ENCODE assay signal across 12 cellular contexts in the genomic region with DNA sequence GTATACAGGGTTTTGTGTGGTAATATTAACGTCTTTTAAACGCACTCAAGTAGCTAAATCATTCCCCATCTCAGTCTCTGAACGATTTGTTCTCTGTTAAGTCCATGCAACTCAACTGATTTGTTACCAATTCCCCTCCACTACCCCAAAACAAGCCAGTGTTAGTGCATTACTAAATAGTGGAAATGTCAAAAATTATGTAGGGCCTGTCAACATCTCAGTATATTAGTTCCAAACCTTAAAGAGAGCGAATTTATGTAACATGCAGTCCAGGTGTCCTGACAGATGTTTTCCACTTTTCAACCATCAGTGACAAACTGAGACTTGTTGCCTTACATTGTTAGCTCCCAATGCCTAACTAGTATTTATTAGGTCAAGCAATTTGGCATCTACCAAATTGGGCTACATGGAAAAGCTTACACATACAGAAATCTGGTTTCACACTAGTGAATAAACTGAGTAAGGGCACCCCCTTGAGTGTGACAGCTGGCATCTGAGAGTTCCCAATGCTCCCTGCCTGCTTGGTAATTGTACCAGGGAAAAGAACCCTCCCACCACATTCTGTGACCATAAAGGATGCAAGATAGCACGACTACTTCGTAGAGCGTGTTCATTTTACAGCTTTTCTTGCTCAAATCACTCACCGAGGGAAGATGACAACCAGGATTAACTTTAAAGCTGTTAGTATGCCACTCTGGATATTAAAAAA. TPM values are rescaled to one million over a fixed set of nuclear protein-coding genes. Genes with fewer than 3 reads are reported as not detected.
DNase-seq lines count a peak whose midpoint lies in the region; ATAC-seq and TF ChIP-seq lines count a peak whose summit lies in the region.
"Had no signal": no experiment of that assay in that cellular context is flagged by ENCODE, and none has a peak within 500 bp of the region (broad histone marks: within the 10 kb centered on the region; RNA-seq: fewer than 3 reads in every experiment).

No MANE protein-coding gene starts in this region.

- TF ChIP-seq CTCF in neutrophil (IDR thresholded peaks at IDR 0.05) (no peak), omental fat pad (IDR thresholded peaks at IDR 0.05) (no peak)

- peak overlapping the region; percentile 36 for H3K27ac ChIP-seq in neutrophil
- H3K27ac ChIP-seq: upper lobe of left lung had no signal

- H3K27me3 ChIP-seq in neutrophil, result no peaks in the 10 kb centered on the region
- H3K27me3 ChIP-seq: upper lobe of left lung had no signal

- peaks cover 89% of the 10 kb centered on the region for H3K36me3 ChIP-seq in neutrophil

- peak; percentile 50 for DNase-seq in activated CD4-positive, alpha-beta T cell treated with anti-CD3 and anti-CD28 coated beads for 48 hours
- DNase-seq in activated CD4-positive, alpha-beta T cell treated with anti-CD3 and anti-CD28 coated beads, Interleukin-2, amount 50 U/mL, for 4 hours, result no peak
- peak; percentile 41 for DNase-seq in LoVo (ENCODE audit: low spot score)
- DNase-seq in activated naive CD4-positive, alpha-beta T cell treated with anti-CD3 and anti-CD28 coated beads, Interleukin-2, amount 50 U/mL, for 72 hours (ENCODE audit: low spot score in 2 of 2), result no peak
- DNase-seq in omental fat pad (ENCODE audit: low spot score), result no peak
- no peak for DNase-seq in NCI-H524 treated with DMSO at 0.1 percent for 48 hours (lab: John Stamatoyannopoulos, UW)
- DNase-seq: BE2C; stimulated activated CD4-positive, alpha-beta T cell treated with anti-CD3 and anti-CD28 coated beads, Interleukin-2, amount 100 ng/mL, for 24 hours; upper lobe of left lung had no signal

- H3K4me3 ChIP-seq in neutrophil (ENCODE audit: low read depth in 1 of 2, low read length in 1 of 2), result no peak overlapping the region
- H3K4me3 ChIP-seq: upper lobe of left lung had no signal

- peaks cover 28 to 73% of the 10 kb centered on the region in 2 donors for H3K36me3 Mint-ChIP-seq in activated naive CD4-positive, alpha-beta T cell treated with anti-CD3 and anti-CD28 coated beads, Interleukin-2, amount 50 U/mL, for 72 hours

- H3K27ac Mint-ChIP-seq in activated naive CD4-positive, alpha-beta T cell treated with anti-CD3 and anti-CD28 coated beads, Interleukin-2, amount 50 U/mL, for 72 hours, result peak overlapping the region; percentile 84 to 97

- ATAC-seq in activated naive CD4-positive, alpha-beta T cell treated with anti-CD3 and anti-CD28 coated beads, Interleukin-2, amount 50 U/mL, for 72 hours, result peak; percentile 10 to 26
- ATAC-seq in omental fat pad (ENCODE audit: low FRiP score), result no peak
- ATAC-seq in GM19324 (IDR thresholded peaks at IDR 0.05; ENCODE audit: low FRiP score, unreplicated experiment), result no peak
- ATAC-seq: Right ventricle myocardium inferior had no signal

- no peaks in the 10 kb centered on the region for H3K9me3 Mint-ChIP-seq in activated naive CD4-positive, alpha-beta T cell treated with anti-CD3 and anti-CD28 coated beads, Interleukin-2, amount 50 U/mL, for 72 hours

- peaks cover 5 to 8% of the 10 kb centered on the region in 2 experiments for H3K4me1 ChIP-seq in neutrophil (ENCODE audit: control insufficient read depth in 1 of 2, insufficient read depth in 1 of 2, low read depth in 1 of 2, low read length in 1 of 2)

- H3K9me3 ChIP-seq in neutrophil, result no peaks in the 10 kb centered on the region
- H3K9me3 ChIP-seq: BE2C, upper lobe of left lung had no signal

RNA-seq across cellular contexts. Expression of gene HNRNPA2B1, which starts 12.1 kb away (rescaled TPM):
- 100 to 1,000 TPM; 695 to 940 TPM for total RNA-seq in activated naive CD4-positive, alpha-beta T cell treated with anti-CD3 and anti-CD28 coated beads, Interleukin-2, amount 50 U/mL, for 72 hours
- 100 to 1,000 TPM; 206 to 296 (median 285) TPM for total RNA-seq in omental fat pad

RNA-seq across cellular contexts. Expression of gene CBX3, which starts 13.1 kb away (rescaled TPM):
- total RNA-seq in activated naive CD4-positive, alpha-beta T cell treated with anti-CD3 and anti-CD28 coated beads, Interleukin-2, amount 50 U/mL, for 72 hours, result 100 to 1,000 TPM; 212 to 271 TPM
- total RNA-seq in omental fat pad, result 100 to 1,000 TPM in 1 of 4 donors, 10 to 100 TPM in 3; 60.1 to 111 (median 87.4) TPM

RNA-seq across cellular contexts. Expression of gene NFE2L3, which starts 36.4 kb away (rescaled TPM):
- 10 to 100 TPM; 13.0 to 24.0 TPM for total RNA-seq in activated naive CD4-positive, alpha-beta T cell treated with anti-CD3 and anti-CD28 coated beads, Interleukin-2, amount 50 U/mL, for 72 hours
- total RNA-seq in omental fat pad, result 10 to 100 TPM in 1 of 4 donors, 1 to 10 TPM in 3; 3.9 to 12.1 (median 5.3) TPM

Comparison
In these comparisons a context has a peak if more than half of its experiments do, and no peak if none do; other contexts are left out.
1. DNase-seq: peak in activated CD4-positive, alpha-beta T cell treated with anti-CD3 and anti-CD28 coated beads for 48 hours (single experiment) and LoVo (single experiment); none in activated CD4-positive, alpha-beta T cell treated with anti-CD3 and anti-CD28 coated beads, Interleukin-2, amount 50 U/mL, for 4 hours (0 of 2), activated naive CD4-positive, alpha-beta T cell treated with anti-CD3 and anti-CD28 coated beads, Interleukin-2, amount 50 U/mL, for 72 hours (0 of 2), omental fat pad (single experiment) and NCI-H524 treated with DMSO at 0.1 percent for 48 hours (single experiment).
2. ATAC-seq: peak in activated naive CD4-positive, alpha-beta T cell treated with anti-CD3 and anti-CD28 coated beads, Interleukin-2, amount 50 U/mL, for 72 hours (2 of 2); none in omental fat pad (single experiment) and GM19324 (single experiment).